28 cellular contexts compared by ENCODE assay signal in the genomic region with DNA sequence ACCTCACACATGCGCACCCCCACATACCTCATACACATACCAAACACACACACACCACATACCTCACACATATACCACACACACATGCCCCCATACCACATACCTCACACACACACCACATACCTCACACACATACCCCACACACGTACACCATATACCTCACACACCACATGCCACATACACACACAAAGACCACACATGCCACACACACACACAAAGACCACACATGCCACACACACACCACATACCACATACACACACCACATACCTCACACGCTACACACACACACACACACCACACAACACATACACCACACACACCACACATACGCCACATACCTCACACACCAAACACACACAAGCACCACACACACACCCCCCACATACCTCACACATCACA. TPM values are rescaled to one million over a fixed set of nuclear protein-coding genes. Genes with fewer than 3 reads are reported as not detected.
DNase-seq lines count a peak whose midpoint lies in the region; ATAC-seq and TF ChIP-seq lines count a peak whose summit lies in the region.
"Had no signal": no experiment of that assay in that cellular context is flagged by ENCODE, and none has a peak within 500 bp of the region (broad histone marks: within the 10 kb centered on the region; RNA-seq: fewer than 3 reads in every experiment).

No MANE protein-coding gene starts in this region.

- H3K4me3 ChIP-seq in aorta (ENCODE audit: low read length in 2 of 2) = no peak overlapping the region
- H3K4me3 ChIP-seq: coronary artery, left lung, SJSA1, transverse colon had no signal

- no peaks in the 10 kb centered on the region for H3K9me3 ChIP-seq in KOPT-K1 (ENCODE audit: insufficient read depth, low read length, poor library complexity, severe bottlenecking)
- H3K9me3 ChIP-seq in aorta (ENCODE audit: control insufficient read depth, low read length) = no peaks in the 10 kb centered on the region
- H3K9me3 ChIP-seq: BE2C, left lung, SJSA1, transverse colon had no signal

- H3K36me3 ChIP-seq in KOPT-K1 (ENCODE audit: insufficient read depth, low read length) = no peaks in the 10 kb centered on the region
- H3K36me3 ChIP-seq in aorta (ENCODE audit: control insufficient read depth in 1 of 2, insufficient read depth in 2 of 2, low read length in 1 of 2) = no peaks in the 10 kb centered on the region
- H3K36me3 ChIP-seq: BE2C, left lung, SJSA1, transverse colon had no signal

- no peaks in the 10 kb centered on the region for H3K36me3 Mint-ChIP-seq in activated naive CD4-positive, alpha-beta T cell treated with anti-CD3 and anti-CD28 coated beads, Interleukin-2, amount 50 U/mL, for 24 hours
- H3K36me3 Mint-ChIP-seq in activated naive CD4-positive, alpha-beta T cell treated with anti-CD3 and anti-CD28 coated beads for 36 hours (ENCODE audit: low read depth) = no peaks in the 10 kb centered on the region
- H3K36me3 Mint-ChIP-seq in endothelial cell (ENCODE audit: low read depth, unreplicated experiment) = no peaks in the 10 kb centered on the region
- peaks cover 8% of the 10 kb centered on the region for H3K36me3 Mint-ChIP-seq in stimulated activated effector memory CD8-positive, alpha-beta T cell treated with anti-CD3 and anti-CD28 coated beads, Interleukin-12 subunit alpha, Interleukin-12 subunit beta, amount 100 ng/mL, for 72 hours
- H3K36me3 Mint-ChIP-seq in stimulated activated naive B cell treated with anti-CD40 and anti-IgM and Interleukin-4, amounts not matched to agents 10 μg/mL and 1 μg/mL and 100 μg/mL, for 72 hours = no peaks in the 10 kb centered on the region
- H3K36me3 Mint-ChIP-seq: activated CD4-positive, alpha-beta memory T cell treated with anti-CD3 and anti-CD28 coated beads for 36 hours had no signal

- peak; percentile 52 for ATAC-seq in stimulated activated effector memory CD8-positive, alpha-beta T cell treated with anti-CD3 and anti-CD28 coated beads, Interleukin-12 subunit alpha, Interleukin-12 subunit beta, amount 100 ng/mL, for 72 hours
- no peak for ATAC-seq in stimulated activated naive B cell treated with anti-CD40 and anti-IgM and Interleukin-4, amounts not matched to agents 10 μg/mL and 1 μg/mL and 100 μg/mL, for 72 hours (replicated peaks)
- no peak for ATAC-seq in aorta (ENCODE audit: low FRiP score)
- ATAC-seq: left lung had no signal

- no peaks in the 10 kb centered on the region for H3K9me3 Mint-ChIP-seq in activated naive CD4-positive, alpha-beta T cell treated with anti-CD3 and anti-CD28 coated beads, Interleukin-2, amount 50 U/mL, for 24 hours
- no peaks in the 10 kb centered on the region for H3K9me3 Mint-ChIP-seq in activated naive CD4-positive, alpha-beta T cell treated with anti-CD3 and anti-CD28 coated beads for 36 hours
- no peaks in the 10 kb centered on the region for H3K9me3 Mint-ChIP-seq in endothelial cell (ENCODE audit: unreplicated experiment)
- no peaks in the 10 kb centered on the region for H3K9me3 Mint-ChIP-seq in stimulated activated effector memory CD8-positive, alpha-beta T cell treated with anti-CD3 and anti-CD28 coated beads, Interleukin-12 subunit alpha, Interleukin-12 subunit beta, amount 100 ng/mL, for 72 hours
- H3K9me3 Mint-ChIP-seq in stimulated activated naive B cell treated with anti-CD40 and anti-IgM and Interleukin-4, amounts not matched to agents 10 μg/mL and 1 μg/mL and 100 μg/mL, for 72 hours = no peaks in the 10 kb centered on the region
- H3K9me3 Mint-ChIP-seq: activated CD4-positive, alpha-beta memory T cell treated with anti-CD3 and anti-CD28 coated beads for 36 hours; CD8-positive, alpha-beta memory T cell had no signal

- no peaks in the 10 kb centered on the region for H3K27me3 ChIP-seq in aorta (ENCODE audit: control insufficient read depth in 1 of 2, insufficient read depth in 2 of 2, low read length in 1 of 2)
- H3K27me3 ChIP-seq: BE2C, left lung, SJSA1, transverse colon had no signal

- CTCF ChIA-PET in activated naive CD4-positive, alpha-beta T cell treated with anti-CD3 and anti-CD28 coated beads for 36 hours (lab: Charles Lee) = no interaction called here

- TF ChIP-seq CTCF in endothelial cell (IDR thresholded peaks at IDR 0.05; ENCODE audit: unreplicated experiment) = no peak

- DNase-seq in activated naive CD4-positive, alpha-beta T cell treated with anti-CD3 and anti-CD28 coated beads for 36 hours = no peak
- DNase-seq in endothelial cell (ENCODE audit: low spot score) = no peak
- DNase-seq in stimulated activated effector memory CD8-positive, alpha-beta T cell treated with anti-CD3 and anti-CD28 coated beads, Interleukin-12 subunit alpha, Interleukin-12 subunit beta, amount 100 ng/mL, for 72 hours (ENCODE audit: low spot score in 2 of 2) = no peak
- DNase-seq in stimulated activated naive B cell treated with anti-CD40 and anti-IgM and Interleukin-4, amounts not matched to agents 10 μg/mL and 1 μg/mL and 100 μg/mL, for 72 hours = no peak
- no peak for DNase-seq in kidney glomerular epithelial cell (lab: John Stamatoyannopoulos, UW)
- no peak for DNase-seq in aorta
- DNase-seq: ACHN; activated CD4-positive, alpha-beta memory T cell treated with anti-CD3 and anti-CD28 coated beads for 36 hours; activated naive CD4-positive, alpha-beta T cell; activated T-cell treated with anti-CD3 and anti-CD28 coated beads for 4 hours; BE2C; CD8-positive, alpha-beta memory T cell; DMS153; foreskin fibroblast; H7; left lung; mesendoderm; NCI-H1436; NCI-H345; NCI-H82; occipital lobe; RPMI8226; transverse colon had no signal

- H3K4me1 Mint-ChIP-seq in activated naive CD4-positive, alpha-beta T cell treated with anti-CD3 and anti-CD28 coated beads, Interleukin-2, amount 50 U/mL, for 24 hours = peaks cover 46% of the 10 kb centered on the region
- peaks cover 32% of the 10 kb centered on the region for H3K4me1 Mint-ChIP-seq in activated naive CD4-positive, alpha-beta T cell treated with anti-CD3 and anti-CD28 coated beads for 36 hours (ENCODE audit: low read depth)
- peaks cover 5% of the 10 kb centered on the region for H3K4me1 Mint-ChIP-seq in endothelial cell (ENCODE audit: unreplicated experiment)
- peaks cover 48% of the 10 kb centered on the region for H3K4me1 Mint-ChIP-seq in stimulated activated effector memory CD8-positive, alpha-beta T cell treated with anti-CD3 and anti-CD28 coated beads, Interleukin-12 subunit alpha, Interleukin-12 subunit beta, amount 100 ng/mL, for 72 hours
- H3K4me1 Mint-ChIP-seq in stimulated activated naive B cell treated with anti-CD40 and anti-IgM and Interleukin-4, amounts not matched to agents 10 μg/mL and 1 μg/mL and 100 μg/mL, for 72 hours = peaks cover 13 to 19% of the 10 kb centered on the region in 2 donors

- intact Hi-C loops in activated naive CD4-positive, alpha-beta T cell treated with anti-CD3 and anti-CD28 coated beads for 36 hours (cut with micrococcal nuclease) = no loop called here
- intact Hi-C loops in aorta (cut with DNase I) = no loop called here

- peak overlapping the region; percentile 20 for H3K27ac Mint-ChIP-seq in activated naive CD4-positive, alpha-beta T cell treated with anti-CD3 and anti-CD28 coated beads, Interleukin-2, amount 50 U/mL, for 24 hours
- H3K27ac Mint-ChIP-seq in activated naive CD4-positive, alpha-beta T cell treated with anti-CD3 and anti-CD28 coated beads for 36 hours = no peak overlapping the region
- no peak overlapping the region for H3K27ac Mint-ChIP-seq in endothelial cell (ENCODE audit: unreplicated experiment)
- H3K27ac Mint-ChIP-seq in stimulated activated effector memory CD8-positive, alpha-beta T cell treated with anti-CD3 and anti-CD28 coated beads, Interleukin-12 subunit alpha, Interleukin-12 subunit beta, amount 100 ng/mL, for 72 hours = peak overlapping the region; percentile 2
- H3K27ac Mint-ChIP-seq in stimulated activated naive B cell treated with anti-CD40 and anti-IgM and Interleukin-4, amounts not matched to agents 10 μg/mL and 1 μg/mL and 100 μg/mL, for 72 hours = no peak overlapping the region
- H3K27ac Mint-ChIP-seq: activated CD4-positive, alpha-beta memory T cell treated with anti-CD3 and anti-CD28 coated beads for 36 hours had no signal

- 96 to 97% methylated on average over 4 of the region's 4 CpGs for WGBS in aorta, 2 donors

- H3K4me3 Mint-ChIP-seq in activated naive CD4-positive, alpha-beta T cell treated with anti-CD3 and anti-CD28 coated beads, Interleukin-2, amount 50 U/mL, for 24 hours = no peak overlapping the region
- no peak overlapping the region for H3K4me3 Mint-ChIP-seq in activated naive CD4-positive, alpha-beta T cell treated with anti-CD3 and anti-CD28 coated beads for 36 hours
- H3K4me3 Mint-ChIP-seq in endothelial cell (ENCODE audit: unreplicated experiment) = peak overlapping the region; percentile 56
- no peak overlapping the region for H3K4me3 Mint-ChIP-seq in stimulated activated effector memory CD8-positive, alpha-beta T cell treated with anti-CD3 and anti-CD28 coated beads, Interleukin-12 subunit alpha, Interleukin-12 subunit beta, amount 100 ng/mL, for 72 hours
- H3K4me3 Mint-ChIP-seq in stimulated activated naive B cell treated with anti-CD40 and anti-IgM and Interleukin-4, amounts not matched to agents 10 μg/mL and 1 μg/mL and 100 μg/mL, for 72 hours = no peak overlapping the region
- H3K4me3 Mint-ChIP-seq: activated CD4-positive, alpha-beta memory T cell treated with anti-CD3 and anti-CD28 coated beads for 36 hours had no signal

- H3K4me1 ChIP-seq in aorta (ENCODE audit: control insufficient read depth in 1 of 2, insufficient read depth in 2 of 2, low read length in 2 of 2) = no peaks in the 10 kb centered on the region
- H3K4me1 ChIP-seq: BE2C had no signal

- no peaks in the 10 kb centered on the region for H3K27me3 Mint-ChIP-seq in activated naive CD4-positive, alpha-beta T cell treated with anti-CD3 and anti-CD28 coated beads, Interleukin-2, amount 50 U/mL, for 24 hours
- H3K27me3 Mint-ChIP-seq in activated naive CD4-positive, alpha-beta T cell treated with anti-CD3 and anti-CD28 coated beads for 36 hours (ENCODE audit: low read depth) = no peaks in the 10 kb centered on the region
- peaks cover 6% of the 10 kb centered on the region for H3K27me3 Mint-ChIP-seq in endothelial cell (ENCODE audit: unreplicated experiment)
- H3K27me3 Mint-ChIP-seq in stimulated activated naive B cell treated with anti-CD40 and anti-IgM and Interleukin-4, amounts not matched to agents 10 μg/mL and 1 μg/mL and 100 μg/mL, for 72 hours = peaks cover 0 to 3% of the 10 kb centered on the region in 2 donors
- H3K27me3 Mint-ChIP-seq: activated CD4-positive, alpha-beta memory T cell treated with anti-CD3 and anti-CD28 coated beads for 36 hours; CD8-positive, alpha-beta memory T cell had no signal

- H3K27ac ChIP-seq in KOPT-K1 (ENCODE audit: low read depth, low read length, poor library complexity, severe bottlenecking) (peak overlapping the region; percentile 100), aorta (ENCODE audit: low read depth in 1 of 2, low read length in 2 of 2) (no peak overlapping the region)
- H3K27ac ChIP-seq: coronary artery, KMS-11, left lung, SJSA1, transverse colon had no signal

RNA-seq across cellular contexts. Expression of a gene that starts 30.0 kb away (rescaled TPM):
- total RNA-seq in activated naive CD4-positive, alpha-beta T cell treated with anti-CD3 and anti-CD28 coated beads for 36 hours = 10 to 100 TPM; 13.2 to 13.4 TPM
- 8.9 TPM for total RNA-seq in endothelial cell (ENCODE audit: unreplicated experiment)
- total RNA-seq in aorta = 1 to 10 TPM; 5.2 to 6.3 TPM
- polyA plus RNA-seq in aorta = 1 to 10 TPM; 1.6 to 2.8 TPM

Comparison
In these comparisons a context has a peak if more than half of its experiments do, and no peak if none do; other contexts are left out.
1. H3K27ac Mint-ChIP-seq: peak in activated naive CD4-positive, alpha-beta T cell treated with anti-CD3 and anti-CD28 coated beads, Interleukin-2, amount 50 U/mL, for 24 hours (single experiment) and stimulated activated effector memory CD8-positive, alpha-beta T cell treated with anti-CD3 and anti-CD28 coated beads, Interleukin-12 subunit alpha, Interleukin-12 subunit beta, amount 100 ng/mL, for 72 hours (single experiment); none in activated naive CD4-positive, alpha-beta T cell treated with anti-CD3 and anti-CD28 coated beads for 36 hours (single experiment), endothelial cell (single experiment) and stimulated activated naive B cell treated with anti-CD40 and anti-IgM and Interleukin-4, amounts not matched to agents 10 μg/mL and 1 μg/mL and 100 μg/mL, for 72 hours (single experiment).